1 cellular context compared by ENCODE assay signal in the genomic region with DNA sequence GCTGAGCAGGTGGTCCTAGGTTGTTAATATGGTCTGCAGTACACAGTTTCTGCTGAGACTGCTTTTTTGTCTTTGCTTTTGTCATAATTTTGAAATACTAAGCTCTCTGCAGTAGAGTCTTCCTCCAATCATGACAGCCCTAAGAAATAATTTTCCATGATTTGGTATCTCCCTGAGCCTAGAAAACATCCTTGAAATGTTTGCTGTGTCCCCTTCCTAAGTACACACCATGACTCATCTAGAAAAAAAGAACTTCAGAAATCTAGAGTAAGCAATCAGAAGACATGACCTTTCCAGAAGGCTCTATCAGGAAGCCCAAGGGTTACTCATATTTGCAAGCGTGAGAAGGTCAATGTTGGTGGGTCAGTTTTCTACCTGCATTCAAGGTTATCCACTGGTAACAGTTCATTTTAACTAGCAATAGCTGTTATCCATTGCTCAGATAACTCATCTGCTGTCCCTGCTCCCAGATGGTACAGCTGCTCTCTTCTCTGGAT.
TF ChIP-seq lines count a peak whose summit lies in the region.

No MANE protein-coding gene starts in this region.

TF ChIP-seq in HepG2, 621 proteins besides CTCF, POLR2A, EP300 and RAD21 (continued from another document and continues in another):
- TF ChIP-seq ZNF501 (CRISPR knock-in tag; IDR thresholded peaks at IDR 0.05) (no peak), ZNF879 (CRISPR knock-in tag; IDR thresholded peaks at IDR 0.05) (no peak), KDM2A (CRISPR knock-in tag; IDR thresholded peaks at IDR 0.05; ENCODE audit: borderline replicate concordance, low read depth) (no peak), SP2 (CRISPR knock-in tag; IDR thresholded peaks at IDR 0.05) (no peak), CAMTA2 (CRISPR knock-in tag; IDR thresholded peaks at IDR 0.05; ENCODE audit: borderline replicate concordance) (no peak), ZNF724P (CRISPR knock-in tag; IDR thresholded peaks at IDR 0.05; ENCODE audit: borderline replicate concordance) (no peak), TBP (CRISPR knock-in tag; IDR thresholded peaks at IDR 0.05) (no peak), ZBTB38 (CRISPR knock-in tag; IDR thresholded peaks at IDR 0.05) (no peak), NCOA1 (CRISPR knock-in tag; IDR thresholded peaks at IDR 0.05) (no peak), ZSCAN20 (CRISPR knock-in tag; IDR thresholded peaks at IDR 0.05; ENCODE audit: borderline replicate concordance) (no peak), RNF2 (conservative IDR thresholded peaks at IDR 0.05; ENCODE audit: low read depth) (no peak), ZNF614 (CRISPR knock-in tag; IDR thresholded peaks at IDR 0.05; ENCODE audit: borderline replicate concordance) (no peak), SRSF1 (optimal IDR thresholded peaks at IDR 0.05; ENCODE audit: low read depth, low read length) (no peak), ONECUT2 (CRISPR knock-in tag; IDR thresholded peaks at IDR 0.05) (no peak), REXO4 (CRISPR knock-in tag; IDR thresholded peaks at IDR 0.05; ENCODE audit: borderline replicate concordance) (no peak), FLYWCH1 (CRISPR knock-in tag; IDR thresholded peaks at IDR 0.05) (no peak), ZNF558 (CRISPR knock-in tag; IDR thresholded peaks at IDR 0.05; ENCODE audit: borderline replicate concordance) (no peak), ZNF672 (CRISPR knock-in tag; IDR thresholded peaks at IDR 0.05) (no peak), ZNF788 (CRISPR knock-in tag; IDR thresholded peaks at IDR 0.05; ENCODE audit: borderline replicate concordance) (no peak), HHEX (CRISPR knock-in tag; IDR thresholded peaks at IDR 0.05) (no peak), GABPB1 (CRISPR knock-in tag; IDR thresholded peaks at IDR 0.05) (no peak), ZNF292 (CRISPR knock-in tag; IDR thresholded peaks at IDR 0.05; ENCODE audit: borderline replicate concordance, low read depth) (no peak), RBM39 (IDR thresholded peaks at IDR 0.05; ENCODE audit: low read depth, low read length, poor library complexity, severe bottlenecking) (no peak), HNRNPLL (IDR thresholded peaks at IDR 0.05; ENCODE audit: low read depth, low read length, poor library complexity, severe bottlenecking) (no peak), ZNF850 (CRISPR knock-in tag; conservative IDR thresholded peaks at IDR 0.05) (no peak), MAFG (CRISPR knock-in tag; IDR thresholded peaks at IDR 0.05) (0 out of 2 replicates have a peak, but pooled peaks have one; percentile 26), IRX3 (CRISPR knock-in tag; IDR thresholded peaks at IDR 0.05; ENCODE audit: borderline replicate concordance, low read depth) (no peak)
- TF ChIP-seq, protein P1, sequence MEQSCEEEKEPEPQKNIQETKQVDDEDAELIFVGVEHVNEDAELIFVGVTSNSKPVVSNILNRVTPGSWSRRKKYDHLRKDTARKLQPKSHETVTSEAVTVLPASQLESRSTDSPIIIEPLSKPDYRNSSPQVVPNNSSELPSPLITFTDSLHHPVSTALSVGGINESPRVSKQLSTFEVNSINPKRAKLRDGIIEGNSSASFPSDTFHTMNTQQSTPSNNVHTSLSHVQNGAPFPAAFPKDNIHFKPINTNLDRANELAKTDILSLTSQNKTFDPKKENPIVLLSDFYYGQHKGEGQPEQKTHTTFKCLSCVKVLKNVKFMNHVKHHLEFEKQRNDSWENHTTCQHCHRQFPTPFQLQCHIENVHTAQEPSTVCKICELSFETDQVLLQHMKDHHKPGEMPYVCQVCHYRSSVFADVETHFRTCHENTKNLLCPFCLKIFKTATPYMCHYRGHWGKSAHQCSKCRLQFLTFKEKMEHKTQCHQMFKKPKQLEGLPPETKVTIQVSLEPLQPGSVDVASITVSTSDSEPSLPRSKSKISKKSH (CRISPR knock-in tag; IDR thresholded peaks at IDR 0.05; ENCODE audit: borderline replicate concordance) = no peak
- TF ChIP-seq, protein P2, sequence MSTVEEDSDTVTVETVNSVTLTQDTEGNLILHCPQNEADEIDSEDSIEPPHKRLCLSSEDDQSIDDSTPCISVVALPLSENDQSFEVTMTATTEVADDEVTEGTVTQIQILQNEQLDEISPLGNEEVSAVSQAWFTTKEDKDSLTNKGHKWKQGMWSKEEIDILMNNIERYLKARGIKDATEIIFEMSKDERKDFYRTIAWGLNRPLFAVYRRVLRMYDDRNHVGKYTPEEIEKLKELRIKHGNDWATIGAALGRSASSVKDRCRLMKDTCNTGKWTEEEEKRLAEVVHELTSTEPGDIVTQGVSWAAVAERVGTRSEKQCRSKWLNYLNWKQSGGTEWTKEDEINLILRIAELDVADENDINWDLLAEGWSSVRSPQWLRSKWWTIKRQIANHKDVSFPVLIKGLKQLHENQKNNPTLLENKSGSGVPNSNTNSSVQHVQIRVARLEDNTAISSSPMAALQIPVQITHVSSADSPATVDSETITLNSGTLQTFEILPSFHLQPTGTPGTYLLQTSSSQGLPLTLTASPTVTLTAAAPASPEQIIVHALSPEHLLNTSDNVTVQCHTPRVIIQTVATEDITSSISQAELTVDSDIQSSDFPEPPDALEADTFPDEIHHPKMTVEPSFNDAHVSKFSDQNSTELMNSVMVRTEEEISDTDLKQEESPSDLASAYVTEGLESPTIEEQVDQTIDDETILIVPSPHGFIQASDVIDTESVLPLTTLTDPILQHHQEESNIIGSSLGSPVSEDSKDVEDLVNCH (CRISPR knock-in tag; IDR thresholded peaks at IDR 0.05) = no peak
- TF ChIP-seq, protein P3, sequence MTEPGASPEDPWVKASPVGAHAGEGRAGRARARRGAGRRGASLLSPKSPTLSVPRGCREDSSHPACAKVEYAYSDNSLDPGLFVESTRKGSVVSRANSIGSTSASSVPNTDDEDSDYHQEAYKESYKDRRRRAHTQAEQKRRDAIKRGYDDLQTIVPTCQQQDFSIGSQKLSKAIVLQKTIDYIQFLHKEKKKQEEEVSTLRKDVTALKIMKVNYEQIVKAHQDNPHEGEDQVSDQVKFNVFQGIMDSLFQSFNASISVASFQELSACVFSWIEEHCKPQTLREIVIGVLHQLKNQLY (CRISPR knock-in tag; IDR thresholded peaks at IDR 0.05) = no peak
- TF ChIP-seq, protein P4, sequence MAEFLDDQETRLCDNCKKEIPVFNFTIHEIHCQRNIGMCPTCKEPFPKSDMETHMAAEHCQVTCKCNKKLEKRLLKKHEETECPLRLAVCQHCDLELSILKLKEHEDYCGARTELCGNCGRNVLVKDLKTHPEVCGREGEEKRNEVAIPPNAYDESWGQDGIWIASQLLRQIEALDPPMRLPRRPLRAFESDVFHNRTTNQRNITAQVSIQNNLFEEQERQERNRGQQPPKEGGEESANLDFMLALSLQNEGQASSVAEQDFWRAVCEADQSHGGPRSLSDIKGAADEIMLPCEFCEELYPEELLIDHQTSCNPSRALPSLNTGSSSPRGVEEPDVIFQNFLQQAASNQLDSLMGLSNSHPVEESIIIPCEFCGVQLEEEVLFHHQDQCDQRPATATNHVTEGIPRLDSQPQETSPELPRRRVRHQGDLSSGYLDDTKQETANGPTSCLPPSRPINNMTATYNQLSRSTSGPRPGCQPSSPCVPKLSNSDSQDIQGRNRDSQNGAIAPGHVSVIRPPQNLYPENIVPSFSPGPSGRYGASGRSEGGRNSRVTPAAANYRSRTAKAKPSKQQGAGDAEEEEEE (CRISPR knock-in tag; IDR thresholded peaks at IDR 0.05; ENCODE audit: borderline replicate concordance) = no peak
- TF ChIP-seq, protein P5, sequence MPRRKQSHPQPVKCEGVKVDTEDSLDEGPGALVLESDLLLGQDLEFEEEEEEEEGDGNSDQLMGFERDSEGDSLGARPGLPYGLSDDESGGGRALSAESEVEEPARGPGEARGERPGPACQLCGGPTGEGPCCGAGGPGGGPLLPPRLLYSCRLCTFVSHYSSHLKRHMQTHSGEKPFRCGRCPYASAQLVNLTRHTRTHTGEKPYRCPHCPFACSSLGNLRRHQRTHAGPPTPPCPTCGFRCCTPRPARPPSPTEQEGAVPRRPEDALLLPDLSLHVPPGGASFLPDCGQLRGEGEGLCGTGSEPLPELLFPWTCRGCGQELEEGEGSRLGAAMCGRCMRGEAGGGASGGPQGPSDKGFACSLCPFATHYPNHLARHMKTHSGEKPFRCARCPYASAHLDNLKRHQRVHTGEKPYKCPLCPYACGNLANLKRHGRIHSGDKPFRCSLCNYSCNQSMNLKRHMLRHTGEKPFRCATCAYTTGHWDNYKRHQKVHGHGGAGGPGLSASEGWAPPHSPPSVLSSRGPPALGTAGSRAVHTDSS (CRISPR knock-in tag; conservative IDR thresholded peaks at IDR 0.05) = no peak
- TF ChIP-seq, protein P6, sequence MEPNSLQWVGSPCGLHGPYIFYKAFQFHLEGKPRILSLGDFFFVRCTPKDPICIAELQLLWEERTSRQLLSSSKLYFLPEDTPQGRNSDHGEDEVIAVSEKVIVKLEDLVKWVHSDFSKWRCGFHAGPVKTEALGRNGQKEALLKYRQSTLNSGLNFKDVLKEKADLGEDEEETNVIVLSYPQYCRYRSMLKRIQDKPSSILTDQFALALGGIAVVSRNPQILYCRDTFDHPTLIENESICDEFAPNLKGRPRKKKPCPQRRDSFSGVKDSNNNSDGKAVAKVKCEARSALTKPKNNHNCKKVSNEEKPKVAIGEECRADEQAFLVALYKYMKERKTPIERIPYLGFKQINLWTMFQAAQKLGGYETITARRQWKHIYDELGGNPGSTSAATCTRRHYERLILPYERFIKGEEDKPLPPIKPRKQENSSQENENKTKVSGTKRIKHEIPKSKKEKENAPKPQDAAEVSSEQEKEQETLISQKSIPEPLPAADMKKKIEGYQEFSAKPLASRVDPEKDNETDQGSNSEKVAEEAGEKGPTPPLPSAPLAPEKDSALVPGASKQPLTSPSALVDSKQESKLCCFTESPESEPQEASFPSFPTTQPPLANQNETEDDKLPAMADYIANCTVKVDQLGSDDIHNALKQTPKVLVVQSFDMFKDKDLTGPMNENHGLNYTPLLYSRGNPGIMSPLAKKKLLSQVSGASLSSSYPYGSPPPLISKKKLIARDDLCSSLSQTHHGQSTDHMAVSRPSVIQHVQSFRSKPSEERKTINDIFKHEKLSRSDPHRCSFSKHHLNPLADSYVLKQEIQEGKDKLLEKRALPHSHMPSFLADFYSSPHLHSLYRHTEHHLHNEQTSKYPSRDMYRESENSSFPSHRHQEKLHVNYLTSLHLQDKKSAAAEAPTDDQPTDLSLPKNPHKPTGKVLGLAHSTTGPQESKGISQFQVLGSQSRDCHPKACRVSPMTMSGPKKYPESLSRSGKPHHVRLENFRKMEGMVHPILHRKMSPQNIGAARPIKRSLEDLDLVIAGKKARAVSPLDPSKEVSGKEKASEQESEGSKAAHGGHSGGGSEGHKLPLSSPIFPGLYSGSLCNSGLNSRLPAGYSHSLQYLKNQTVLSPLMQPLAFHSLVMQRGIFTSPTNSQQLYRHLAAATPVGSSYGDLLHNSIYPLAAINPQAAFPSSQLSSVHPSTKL (CRISPR knock-in tag; IDR thresholded peaks at IDR 0.05) = peak; percentile 85
- TF ChIP-seq, protein P7, sequence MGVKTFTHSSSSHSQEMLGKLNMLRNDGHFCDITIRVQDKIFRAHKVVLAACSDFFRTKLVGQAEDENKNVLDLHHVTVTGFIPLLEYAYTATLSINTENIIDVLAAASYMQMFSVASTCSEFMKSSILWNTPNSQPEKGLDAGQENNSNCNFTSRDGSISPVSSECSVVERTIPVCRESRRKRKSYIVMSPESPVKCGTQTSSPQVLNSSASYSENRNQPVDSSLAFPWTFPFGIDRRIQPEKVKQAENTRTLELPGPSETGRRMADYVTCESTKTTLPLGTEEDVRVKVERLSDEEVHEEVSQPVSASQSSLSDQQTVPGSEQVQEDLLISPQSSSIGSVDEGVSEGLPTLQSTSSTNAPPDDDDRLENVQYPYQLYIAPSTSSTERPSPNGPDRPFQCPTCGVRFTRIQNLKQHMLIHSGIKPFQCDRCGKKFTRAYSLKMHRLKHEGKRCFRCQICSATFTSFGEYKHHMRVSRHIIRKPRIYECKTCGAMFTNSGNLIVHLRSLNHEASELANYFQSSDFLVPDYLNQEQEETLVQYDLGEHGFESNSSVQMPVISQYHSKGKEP (CRISPR knock-in tag; IDR thresholded peaks at IDR 0.05) = no peak
- TF ChIP-seq, protein P8, sequence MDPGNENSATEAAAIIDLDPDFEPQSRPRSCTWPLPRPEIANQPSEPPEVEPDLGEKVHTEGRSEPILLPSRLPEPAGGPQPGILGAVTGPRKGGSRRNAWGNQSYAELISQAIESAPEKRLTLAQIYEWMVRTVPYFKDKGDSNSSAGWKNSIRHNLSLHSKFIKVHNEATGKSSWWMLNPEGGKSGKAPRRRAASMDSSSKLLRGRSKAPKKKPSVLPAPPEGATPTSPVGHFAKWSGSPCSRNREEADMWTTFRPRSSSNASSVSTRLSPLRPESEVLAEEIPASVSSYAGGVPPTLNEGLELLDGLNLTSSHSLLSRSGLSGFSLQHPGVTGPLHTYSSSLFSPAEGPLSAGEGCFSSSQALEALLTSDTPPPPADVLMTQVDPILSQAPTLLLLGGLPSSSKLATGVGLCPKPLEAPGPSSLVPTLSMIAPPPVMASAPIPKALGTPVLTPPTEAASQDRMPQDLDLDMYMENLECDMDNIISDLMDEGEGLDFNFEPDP (CRISPR knock-in tag; conservative IDR thresholded peaks at IDR 0.05) = no peak
- TF ChIP-seq, protein P9, sequence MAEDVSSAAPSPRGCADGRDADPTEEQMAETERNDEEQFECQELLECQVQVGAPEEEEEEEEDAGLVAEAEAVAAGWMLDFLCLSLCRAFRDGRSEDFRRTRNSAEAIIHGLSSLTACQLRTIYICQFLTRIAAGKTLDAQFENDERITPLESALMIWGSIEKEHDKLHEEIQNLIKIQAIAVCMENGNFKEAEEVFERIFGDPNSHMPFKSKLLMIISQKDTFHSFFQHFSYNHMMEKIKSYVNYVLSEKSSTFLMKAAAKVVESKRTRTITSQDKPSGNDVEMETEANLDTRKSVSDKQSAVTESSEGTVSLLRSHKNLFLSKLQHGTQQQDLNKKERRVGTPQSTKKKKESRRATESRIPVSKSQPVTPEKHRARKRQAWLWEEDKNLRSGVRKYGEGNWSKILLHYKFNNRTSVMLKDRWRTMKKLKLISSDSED (CRISPR knock-in tag; IDR thresholded peaks at IDR 0.05) = no peak
- TF ChIP-seq, protein P10, sequence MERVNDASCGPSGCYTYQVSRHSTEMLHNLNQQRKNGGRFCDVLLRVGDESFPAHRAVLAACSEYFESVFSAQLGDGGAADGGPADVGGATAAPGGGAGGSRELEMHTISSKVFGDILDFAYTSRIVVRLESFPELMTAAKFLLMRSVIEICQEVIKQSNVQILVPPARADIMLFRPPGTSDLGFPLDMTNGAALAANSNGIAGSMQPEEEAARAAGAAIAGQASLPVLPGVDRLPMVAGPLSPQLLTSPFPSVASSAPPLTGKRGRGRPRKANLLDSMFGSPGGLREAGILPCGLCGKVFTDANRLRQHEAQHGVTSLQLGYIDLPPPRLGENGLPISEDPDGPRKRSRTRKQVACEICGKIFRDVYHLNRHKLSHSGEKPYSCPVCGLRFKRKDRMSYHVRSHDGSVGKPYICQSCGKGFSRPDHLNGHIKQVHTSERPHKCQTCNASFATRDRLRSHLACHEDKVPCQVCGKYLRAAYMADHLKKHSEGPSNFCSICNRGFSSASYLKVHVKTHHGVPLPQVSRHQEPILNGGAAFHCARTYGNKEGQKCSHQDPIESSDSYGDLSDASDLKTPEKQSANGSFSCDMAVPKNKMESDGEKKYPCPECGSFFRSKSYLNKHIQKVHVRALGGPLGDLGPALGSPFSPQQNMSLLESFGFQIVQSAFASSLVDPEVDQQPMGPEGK (CRISPR knock-in tag; IDR thresholded peaks at IDR 0.05) = peak; percentile 24; the same call in 1 of the 2 replicates
